Comparison of ENCODE assay signal across 29 cellular contexts in the genomic region with DNA sequence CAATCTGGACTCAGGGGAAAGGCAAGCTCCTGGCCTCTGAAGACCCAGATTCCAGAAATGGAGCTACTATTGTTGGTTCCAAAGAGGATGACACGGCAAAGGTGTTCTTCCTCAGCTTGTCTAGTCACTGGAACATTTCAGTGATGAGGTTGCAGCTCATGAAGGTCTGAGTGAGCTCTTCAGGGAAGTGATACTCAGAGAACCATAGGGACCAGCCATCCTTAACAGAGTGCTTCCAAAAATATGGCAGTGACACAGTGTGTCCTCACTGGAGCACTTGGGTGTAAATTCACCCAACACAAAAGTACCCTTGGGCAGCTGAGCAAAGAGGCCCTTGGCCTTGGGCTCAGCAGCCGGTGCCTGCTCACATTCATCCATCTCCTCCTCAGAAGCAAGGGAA.
"Had no signal": no experiment of that assay in that cellular context is flagged by ENCODE, and none has a peak within 500 bp of the region (broad histone marks: within the 10 kb centered on the region; RNA-seq: fewer than 3 reads in every experiment).

No MANE protein-coding gene starts in this region.

- H3K4me3 Mint-ChIP-seq: naive thymus-derived CD8-positive, alpha-beta T cell; nephron; neural crest cell; stimulated activated memory B cell treated with anti-CD40 and anti-IgM and Interleukin-4, amounts not matched to agents 10 μg/mL and 1 μg/mL and 100 μg/mL, for 72 hours had no signal

- DNase-seq: hippocampal formation; kidney; left colon; left lung; lower lobe of right lung; mammary epithelial cell; mesenchymal stem cell; naive thymus-derived CD8-positive, alpha-beta T cell; nucleus accumbens; pancreas; posterior cingulate gyrus; retina; right cardiac atrium; sigmoid colon; small intestine; spleen; stimulated activated CD4-positive, alpha-beta T cell treated with anti-CD3 and anti-CD28 coated beads, Interleukin-4, amount 100 ng/mL, for 4 hours; stimulated activated CD8-positive, alpha-beta memory T cell treated with anti-CD3 and anti-CD28 coated beads, Interleukin-4, amount 100 ng/mL, for 48 hours; stimulated activated naive CD8-positive, alpha-beta T cell treated with anti-CD3 and anti-CD28 coated beads, Interleukin-15, Interleukin-2, amounts not matched to agents 100 U/mL and 50 U/mL, for 24 hours; stomach; testis; thyroid gland; transverse colon; upper lobe of left lung had no signal

- H3K4me1 Mint-ChIP-seq: nephron; neural crest cell; stimulated activated memory B cell treated with anti-CD40 and anti-IgM and Interleukin-4, amounts not matched to agents 10 μg/mL and 1 μg/mL and 100 μg/mL, for 72 hours had no signal

- H3K27ac Mint-ChIP-seq: nephron; stimulated activated memory B cell treated with anti-CD40 and anti-IgM and Interleukin-4, amounts not matched to agents 10 μg/mL and 1 μg/mL and 100 μg/mL, for 72 hours had no signal

- H3K36me3 Mint-ChIP-seq: stimulated activated memory B cell treated with anti-CD40 and anti-IgM and Interleukin-4, amounts not matched to agents 10 μg/mL and 1 μg/mL and 100 μg/mL, for 72 hours had no signal

- H3K9me3 Mint-ChIP-seq: neural crest cell had no signal

- ATAC-seq: left colon; left lung; lower lobe of right lung; naive thymus-derived CD8-positive, alpha-beta T cell; pancreas; right cardiac atrium; stimulated activated memory B cell treated with anti-CD40 and anti-IgM and Interleukin-4, amounts not matched to agents 10 μg/mL and 1 μg/mL and 100 μg/mL, for 72 hours; stimulated activated naive CD8-positive, alpha-beta T cell treated with anti-CD3 and anti-CD28 coated beads, Interleukin-15, Interleukin-2, amounts not matched to agents 100 U/mL and 50 U/mL, for 24 hours had no signal

- H3K27ac ChIP-seq: left lung, lower lobe of right lung, prostate gland, sigmoid colon, spleen, testis, thyroid gland, transverse colon, upper lobe of left lung, vagina had no signal
